In genomic region chr4:153651041-153651960, GRCh38 we compare ENCODE assay signal across 8 cellular contexts. TPM values are rescaled to one million over a fixed set of nuclear protein-coding genes. Genes with fewer than 3 reads are reported as not detected.
DNase-seq lines count a peak whose midpoint lies in the region; ATAC-seq and TF ChIP-seq lines count a peak whose summit lies in the region.

No MANE protein-coding gene starts in this region.

- ATAC-seq in activated CD4-positive, alpha-beta T cell treated with anti-CD3 and anti-CD28 coated beads for 36 hours = peak; percentile 90
- ATAC-seq in HG03378 (IDR thresholded peaks at IDR 0.05; ENCODE audit: unreplicated experiment) (no peak), HG03520 (IDR thresholded peaks at IDR 0.05; ENCODE audit: unreplicated experiment) (no peak), GM18861 (IDR thresholded peaks at IDR 0.05; ENCODE audit: unreplicated experiment) (no peak)

- TF ChIP-seq RAD21 in Ishikawa (IDR thresholded peaks at IDR 0.05; ENCODE audit: low read depth) = no peak

- POLR2A ChIA-PET in activated CD4-positive, alpha-beta T cell treated with anti-CD3 and anti-CD28 coated beads for 36 hours (lab: Charles Lee) = interaction anchor here (0.7 to 1.6 kb wide), 3 partner anchors 154 to 537 kb away, joined by 3 to 4 read pairs (median 3); no protein-coding TSS in a partner anchor

- CTCF ChIA-PET in activated CD4-positive, alpha-beta T cell treated with anti-CD3 and anti-CD28 coated beads for 36 hours (lab: Charles Lee) = interaction anchor here (0.5 to 2.9 kb wide), 13 partner anchors 8 to 305 kb away, joined by 3 to 14 read pairs (median 4); partner anchors contain the start of genes TLR2 and TMEM131L

- DNase-seq in activated CD4-positive, alpha-beta T cell treated with anti-CD3 and anti-CD28 coated beads for 36 hours = peak; percentile 78
- DNase-seq in posterior vena cava (ENCODE audit: low spot score) (peak; percentile 85), NCI-H748 treated with DMSO at 0.1 percent for 48 hours (lab: John Stamatoyannopoulos, UW) (no peak)

- peak overlapping the region; percentile 50 for H3K27ac ChIP-seq in cingulate gyrus (ENCODE audit: low read depth, low read length)

- no peaks in the 10 kb centered on the region for H3K9me3 Mint-ChIP-seq in activated CD4-positive, alpha-beta T cell treated with anti-CD3 and anti-CD28 coated beads for 36 hours (ENCODE audit: low read depth)

- peak overlapping the region; percentile 84 for H3K27ac Mint-ChIP-seq in activated CD4-positive, alpha-beta T cell treated with anti-CD3 and anti-CD28 coated beads for 36 hours

- peaks cover 41% of the 10 kb centered on the region for H3K4me1 Mint-ChIP-seq in activated CD4-positive, alpha-beta T cell treated with anti-CD3 and anti-CD28 coated beads for 36 hours

- H3K36me3 Mint-ChIP-seq in activated CD4-positive, alpha-beta T cell treated with anti-CD3 and anti-CD28 coated beads for 36 hours (ENCODE audit: low read depth) = no peaks in the 10 kb centered on the region

- no peak overlapping the region for H3K4me3 Mint-ChIP-seq in activated CD4-positive, alpha-beta T cell treated with anti-CD3 and anti-CD28 coated beads for 36 hours

- H3K27me3 Mint-ChIP-seq in activated CD4-positive, alpha-beta T cell treated with anti-CD3 and anti-CD28 coated beads for 36 hours = no peaks in the 10 kb centered on the region

- intact Hi-C loops in activated CD4-positive, alpha-beta T cell treated with anti-CD3 and anti-CD28 coated beads for 36 hours (cut with DNase I, micrococcal nuclease) = loop anchor here in 1 of 2 experiments (5.0 kb wide), 1 partner anchor 101 kb away; no protein-coding TSS in a partner anchor
- intact Hi-C loops in posterior vena cava (cut with DNase I) = no loop called here

- TF ChIP-seq EP300 in Ishikawa (IDR thresholded peaks at IDR 0.05; ENCODE audit: borderline replicate concordance) = no peak

TF ChIP-seq in Ishikawa, 13 proteins besides CTCF, POLR2A, EP300 and RAD21:
- TF ChIP-seq, protein P1, sequence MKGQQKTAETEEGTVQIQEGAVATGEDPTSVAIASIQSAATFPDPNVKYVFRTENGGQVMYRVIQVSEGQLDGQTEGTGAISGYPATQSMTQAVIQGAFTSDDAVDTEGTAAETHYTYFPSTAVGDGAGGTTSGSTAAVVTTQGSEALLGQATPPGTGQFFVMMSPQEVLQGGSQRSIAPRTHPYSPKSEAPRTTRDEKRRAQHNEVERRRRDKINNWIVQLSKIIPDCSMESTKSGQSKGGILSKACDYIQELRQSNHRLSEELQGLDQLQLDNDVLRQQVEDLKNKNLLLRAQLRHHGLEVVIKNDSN (IDR thresholded peaks at IDR 0.05) = no peak
- TF ChIP-seq NFIC (IDR thresholded peaks at IDR 0.05) (peak; percentile 58), CEBPB (IDR thresholded peaks at IDR 0.05) (0 out of 2 replicates have a peak, but pooled peaks have one; percentile 12)

RNA-seq across cellular contexts. Expression of gene TLR2, which starts 32.8 kb away (rescaled TPM):
- 1 to 10 TPM; 1.3 to 2.0 TPM for total RNA-seq in activated CD4-positive, alpha-beta T cell treated with anti-CD3 and anti-CD28 coated beads for 36 hours
- 10 to 100 TPM; 38.5 to 39.8 TPM for total RNA-seq in posterior vena cava

Comparison
In these comparisons a context has a peak if more than half of its experiments do, and no peak if none do; other contexts are left out.
1. RNA of gene TLR2, which starts 32.8 kb away (total RNA-seq): 38.5 to 39.8 TPM in posterior vena cava; 1.3 to 2.0 TPM in activated CD4-positive, alpha-beta T cell treated with anti-CD3 and anti-CD28 coated beads for 36 hours; every median in the first group is over 10 times any median in the second.